14 cellular contexts compared by ENCODE assay signal in the genomic region with DNA sequence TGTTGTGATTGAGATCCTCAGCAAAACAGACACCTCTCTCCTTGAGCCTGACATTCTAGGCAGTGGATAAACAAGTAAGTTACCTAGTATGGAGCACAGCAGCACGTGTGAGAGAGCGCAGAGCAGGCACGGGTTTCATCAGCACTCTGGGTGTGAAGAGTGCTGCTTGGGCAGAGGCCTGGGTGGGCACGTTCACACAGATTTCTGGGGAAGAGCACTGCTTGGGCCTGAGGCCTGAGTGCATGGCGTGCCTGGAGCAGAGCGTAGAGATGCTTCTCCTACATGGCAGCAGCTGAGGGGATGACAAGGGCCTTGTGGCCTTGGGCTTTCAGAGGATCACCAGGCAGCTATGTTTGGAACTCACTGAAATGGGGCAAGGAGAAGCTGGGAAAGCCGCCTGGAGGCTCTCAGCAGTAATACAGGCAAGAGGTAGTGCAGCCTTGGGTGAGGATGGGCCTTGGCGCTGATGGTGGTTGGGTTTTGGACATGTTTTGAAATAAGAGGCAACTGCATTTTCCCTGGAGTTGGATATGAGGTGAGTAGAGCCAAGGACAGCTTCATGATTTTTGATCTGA. TPM values are rescaled to one million over a fixed set of nuclear protein-coding genes. Genes with fewer than 3 reads are reported as not detected.
DNase-seq lines count a peak whose midpoint lies in the region; ATAC-seq, FAIRE-seq and TF ChIP-seq lines count a peak whose summit lies in the region.
"Had no signal": no experiment of that assay in that cellular context is flagged by ENCODE, and none has a peak within 500 bp of the region (broad histone marks: within the 10 kb centered on the region; RNA-seq: fewer than 3 reads in every experiment).

No MANE protein-coding gene starts in this region.

- H3K27me3 Mint-ChIP-seq in stimulated activated naive CD8-positive, alpha-beta T cell treated with anti-CD3 and anti-CD28 coated beads, Interleukin-15, Interleukin-2, amounts not matched to agents 100 ng/mL and 50 ng/mL, for 24 hours, result no peaks in the 10 kb centered on the region
- no peaks in the 10 kb centered on the region for H3K27me3 Mint-ChIP-seq in T-cell

- H3K4me1 ChIP-seq in GM12878 (ENCODE audit: control insufficient read depth, insufficient read depth, low read length), result no peaks in the 10 kb centered on the region
- H3K4me1 ChIP-seq in transverse colon, result peaks cover 0 to 7% (median 0%) of the 10 kb centered on the region in 4 donors
- H3K4me1 ChIP-seq: SJCRH30 had no signal

- TF ChIP-seq CTCF in GM12878 (IDR thresholded peaks at IDR 0.05 in 2 of 3, conservative IDR thresholded peaks at IDR 0.05 in 1 of 3; ENCODE audit: control insufficient read depth in 2 of 3, extremely low read depth in 1 of 3, insufficient read depth in 1 of 3, low read depth in 3 of 3, low read length in 3 of 3) (0 out of 6 replicates have a peak, but pooled peaks of 1 of the 3 experiments have one; percentile 12), transverse colon (IDR thresholded peaks at IDR 0.05) (no peak)

- TF ChIP-seq POLR2A in GM12878 (IDR thresholded peaks at IDR 0.05; ENCODE audit: low read depth, low read length) (0 out of 2 replicates have a peak, but pooled peaks have one; percentile 25), transverse colon (IDR thresholded peaks at IDR 0.05) (no peak)

- no peaks in the 10 kb centered on the region for H4K20me1 ChIP-seq in GM12878 (ENCODE audit: control insufficient read depth, insufficient read depth)

- H3K79me2 ChIP-seq in GM12878 (ENCODE audit: control insufficient read depth, insufficient read depth, low read length), result no peaks in the 10 kb centered on the region

- intact Hi-C loops in GM12878 (cut with micrococcal nuclease; ENCODE audit: unreplicated experiment), result no loop called here
- intact Hi-C loops in transverse colon (cut with DNase I; ENCODE audit: low total_unique reads), result no loop called here

- H3K9me3 ChIP-seq in GM12878 (replicated peaks; ENCODE audit: control insufficient read depth, insufficient read depth, low read length), result no peaks in the 10 kb centered on the region
- no peaks in the 10 kb centered on the region for H3K9me3 ChIP-seq in transverse colon
- H3K9me3 ChIP-seq: SJCRH30 had no signal

- CTCF ChIA-PET in GM12878 (lab: Yijun Ruan, JAX), result no interaction called here
- CTCF ChIA-PET in T-cell (lab: Charles Lee), result no interaction called here

- ATAC-seq in stimulated activated naive CD8-positive, alpha-beta T cell treated with anti-CD3 and anti-CD28 coated beads, Interleukin-15, Interleukin-2, amounts not matched to agents 100 U/mL and 50 U/mL, for 24 hours, result no peak
- ATAC-seq in GM12878, result 0 out of 3 replicates have a peak, but pooled peaks have one; percentile 30
- no peak for ATAC-seq in T-cell (replicated peaks in 1 of 4)
- no peak for ATAC-seq in HG02571 (IDR thresholded peaks at IDR 0.05; ENCODE audit: unreplicated experiment)

- TF ChIP-seq RAD21 in GM12878 (IDR thresholded peaks at IDR 0.05; ENCODE audit: insufficient read depth, low read depth, low read length), result no peak

- no peak overlapping the region for H3K4me3 ChIP-seq in GM12878
- no peak overlapping the region for H3K4me3 ChIP-seq in transverse colon
- H3K4me3 ChIP-seq: SJCRH30 had no signal

- H3K27me3 ChIP-seq in GM12878 (replicated peaks in 1 of 2; ENCODE audit: control insufficient read depth in 2 of 2, insufficient read depth in 2 of 2, low read length in 1 of 2) (no peaks in the 10 kb centered on the region), transverse colon (no peaks in the 10 kb centered on the region)
- H3K27me3 ChIP-seq: SJCRH30 had no signal

- H3K9ac ChIP-seq in GM12878 (ENCODE audit: control insufficient read depth, insufficient read depth, low read length), result no peak overlapping the region

- H2AFZ ChIP-seq in GM12878 (ENCODE audit: control insufficient read depth, low read depth, low read length), result no peak overlapping the region

- H3K4me1 Mint-ChIP-seq in stimulated activated naive CD8-positive, alpha-beta T cell treated with anti-CD3 and anti-CD28 coated beads, Interleukin-15, Interleukin-2, amounts not matched to agents 100 ng/mL and 50 ng/mL, for 24 hours (ENCODE audit: low read depth), result peaks cover 3% of the 10 kb centered on the region
- H3K4me1 Mint-ChIP-seq in T-cell, result peaks cover 3 to 6% (median 4%) of the 10 kb centered on the region in 3 donors

- POLR2A ChIA-PET in GM12878 (lab: Charles Lee), result no interaction called here
- POLR2A ChIA-PET in T-cell (lab: Charles Lee), result no interaction called here

- DNase-seq in stimulated activated naive CD8-positive, alpha-beta T cell treated with anti-CD3 and anti-CD28 coated beads, Interleukin-15, Interleukin-2, amounts not matched to agents 100 U/mL and 50 U/mL, for 24 hours, result no peak
- no peak for DNase-seq in GM12878 (ENCODE audit: low read depth, low spot score)
- DNase-seq in islet precursor cell, result peak; percentile 59
- DNase-seq in transverse colon, result no peak
- DNase-seq in T-cell, result no peak
- no peak for DNase-seq in NCI-H82 treated with DMSO at 0.1 percent for 48 hours (lab: John Stamatoyannopoulos, UW; ENCODE audit: unreplicated experiment)
- DNase-seq: activated CD4-positive, CD25-positive, alpha-beta regulatory T cell; cerebellar nuclear complex; GF-D8; SJCRH30; stimulated activated CD4-positive, alpha-beta T cell treated with anti-CD3 and anti-CD28 coated beads, Interleukin-12 subunit alpha, Interleukin-12 subunit beta, amount 100 ng/mL, for 4 hours had no signal

- peaks cover 60% of the 10 kb centered on the region for H3K36me3 Mint-ChIP-seq in stimulated activated naive CD8-positive, alpha-beta T cell treated with anti-CD3 and anti-CD28 coated beads, Interleukin-15, Interleukin-2, amounts not matched to agents 100 ng/mL and 50 ng/mL, for 24 hours (ENCODE audit: low read depth)
- peaks cover 37% of the 10 kb centered on the region for H3K36me3 Mint-ChIP-seq in T-cell

- SMC1A ChIA-PET in GM12878 (lab: Charles Lee; ENCODE audit: uncharacterized antibody, unreplicated experiment), result no interaction called here

- H3K36me3 ChIP-seq in GM12878 (ENCODE audit: control insufficient read depth in 2 of 2, insufficient read depth in 2 of 2, low read length in 1 of 2), result peaks cover 20 to 27% of the 10 kb centered on the region in 2 experiments
- H3K36me3 ChIP-seq in transverse colon, result peaks cover 0 to 23% (median 9%) of the 10 kb centered on the region in 4 donors

- in situ Hi-C loops in GM12878 (cut with MboI) (no loop called here), transverse colon (cut with MboI; ENCODE audit: low pct_ligation_motif_present in 1 of 4, low pct_unique_long_range_greater_than_20kb in 1 of 4, low sequenced_read_pairs in 3 of 4) (loop anchor here in 2 of 4 donors (5.0 to 10.0 kb wide), 2 partner anchors 42 to 50 kb away; no protein-coding TSS in a partner anchor)

- 88% methylated on average over 8 of the region's 8 CpGs for WGBS in GM12878 (ENCODE audit: insufficient coverage, insufficient replicate concordance, low lambda C conversion rate, missing lambda C conversion rate)
- WGBS in transverse colon (ENCODE audit: low coverage in 1 of 2), 2 donors, result 82 to 100% methylated on average over 2 to 8 of the region's 8 CpGs

- RAD21 ChIA-PET in GM12878 (lab: Charles Lee; ENCODE audit: unreplicated experiment), result no interaction called here

- H3K4me2 ChIP-seq in GM12878 (ENCODE audit: control insufficient read depth, insufficient read depth), result no peak overlapping the region

- no peaks in the 10 kb centered on the region for H3K9me3 Mint-ChIP-seq in stimulated activated naive CD8-positive, alpha-beta T cell treated with anti-CD3 and anti-CD28 coated beads, Interleukin-15, Interleukin-2, amounts not matched to agents 100 ng/mL and 50 ng/mL, for 24 hours
- no peaks in the 10 kb centered on the region for H3K9me3 Mint-ChIP-seq in T-cell
- H3K9me3 Mint-ChIP-seq: activated T-helper 2 cell treated with anti-CD3 and anti-CD28 coated beads, Interferon-gamma antibody, Interleukin-2, Interleukin-4, amounts not matched to agents 10 μg/mL and 5 μg/mL and 100 μg/mL, durations not matched to agents 14 hours and 24 hours and 36 hours had no signal

- peak overlapping the region; percentile 36 for H3K27ac Mint-ChIP-seq in stimulated activated naive CD8-positive, alpha-beta T cell treated with anti-CD3 and anti-CD28 coated beads, Interleukin-15, Interleukin-2, amounts not matched to agents 100 ng/mL and 50 ng/mL, for 24 hours
- H3K27ac Mint-ChIP-seq in T-cell, result peak overlapping the region in 1 of 2 donors; percentile 43
- H3K27ac Mint-ChIP-seq: activated T-helper 2 cell treated with anti-CD3 and anti-CD28 coated beads, Interferon-gamma antibody, Interleukin-2, Interleukin-4, amounts not matched to agents 10 μg/mL and 5 μg/mL and 100 μg/mL, durations not matched to agents 14 hours and 24 hours and 36 hours had no signal

- no peak for FAIRE-seq in GM12878 (lab: Jason Lieb, UNC)

- H3K27ac ChIP-seq in GM12878 (ENCODE audit: control insufficient read depth, insufficient read depth) (no peak overlapping the region), transverse colon (no peak overlapping the region)
- H3K27ac ChIP-seq: SJCRH30 had no signal

- no peak for TF ChIP-seq EP300 in GM12878 (IDR thresholded peaks at IDR 0.05; ENCODE audit: borderline replicate concordance in 1 of 2, control insufficient read depth in 1 of 2, low read depth in 2 of 2, low read length in 2 of 2)
- no peak for TF ChIP-seq EP300 in transverse colon (IDR thresholded peaks at IDR 0.05; ENCODE audit: low read depth)

- no TSS peak for BruUV-seq in GM12878 (replicated peaks; lab: Mats Ljungman, UMichigan)

- H3K4me3 Mint-ChIP-seq in stimulated activated naive CD8-positive, alpha-beta T cell treated with anti-CD3 and anti-CD28 coated beads, Interleukin-15, Interleukin-2, amounts not matched to agents 100 ng/mL and 50 ng/mL, for 24 hours, result no peak overlapping the region
- no peak overlapping the region for H3K4me3 Mint-ChIP-seq in T-cell

RNA-seq across cellular contexts. Expression of a gene that starts 17.6 kb away (rescaled TPM):
- 5.2 and 8.1 TPM in 2 replicates for total RNA-seq in GM12878 (2013; cell fraction: nucleolus; rRNA removed)
- total RNA-seq in GM12878 (2014; rRNA removed), result 2.0 and 5.2 TPM in 2 replicates
- total RNA-seq in GM12878 (2014; rRNA removed; fragmentation: Illumina TruSeq; extraction: Trizol), result 0.37 and 0.40 TPM in 2 replicates
- 3.6 and 5.5 TPM in 2 replicates for total RNA-seq in GM12878 (2021)
- polyA plus RNA-seq in GM12878 (2011; ENCODE audit: low read depth), result 4.6 TPM
- 4.9 and 6.1 TPM in 2 replicates for polyA plus RNA-seq in GM12878 (2011; rRNA removed)
- 8.2 and 14.3 TPM in 2 replicates for polyA plus RNA-seq in GM12878 (2011; cell fraction: cytosol; rRNA removed)
- polyA plus RNA-seq in GM12878 (2011; cell fraction: nucleus; rRNA removed), result 21.1 and 21.6 TPM in 2 replicates
- polyA plus RNA-seq in GM12878 (2012), result 8.6 and 8.9 TPM in 2 replicates
- 0.46 TPM in 1 of 2 replicates, not detected in the other for polyA plus RNA-seq in GM12878 (2014; fragmentation: Illumina TruSeq; extraction: Trizol)
- polyA plus RNA-seq in GM12878 (2014; fragmentation: Nextera tagmentation; extraction: Ambion mirVana), result under 1 TPM; 0.48 to 0.90 TPM
- 2.8 and 9.0 TPM in 2 replicates for polyA plus RNA-seq in GM12878 (2014; rRNA removed)
- 1 to 10 TPM; 2.6 to 3.3 TPM for polyA plus RNA-seq in GM12878 (2016; fragmentation: Nextera tagmentation; extraction: Ambion mirVana)
- polyA minus RNA-seq in GM12878 (2011; rRNA and poly(A)+ RNA removed), result 2.3 and 12.2 TPM in 2 replicates
- polyA minus RNA-seq in GM12878 (2011; cell fraction: cytosol; rRNA and poly(A)+ RNA removed), result 5.2 and 7.7 TPM in 2 replicates
- 1.7 and 4.3 TPM in 2 replicates for polyA minus RNA-seq in GM12878 (2011; cell fraction: nucleus; rRNA and poly(A)+ RNA removed)
- total RNA-seq in transverse colon, result 1,000 to 10,000 TPM in 3 of 4 donors, 100 to 1,000 TPM in 1; 504 to 5,877 (median 3,263) TPM
- total RNA-seq in T-cell, result 1 to 10 TPM; 4.7 to 7.6 (median 6.6) TPM

RNA-seq across cellular contexts. Expression of a gene that starts 23.9 kb away (rescaled TPM):
- total RNA-seq in GM12878 (2013; cell fraction: nucleolus; rRNA removed), result 23.5 and 27.2 TPM in 2 replicates
- total RNA-seq in GM12878 (2014; rRNA removed) (13.5 and 18.2 TPM in 2 replicates), GM12878 (2014; rRNA removed; fragmentation: Illumina TruSeq; extraction: Trizol) (3.7 and 4.7 TPM in 2 replicates), GM12878 (2021) (15.6 and 17.9 TPM in 2 replicates), transverse colon (10 to 100 TPM; 12.2 to 38.2 (median 14.1) TPM), T-cell (10 to 100 TPM; 10.0 to 20.3 (median 17.6) TPM)
- 2.0 TPM for polyA plus RNA-seq in GM12878 (2011; ENCODE audit: low read depth)
- polyA plus RNA-seq in GM12878 (2011; rRNA removed) (2.4 and 5.1 TPM in 2 replicates), GM12878 (2014; fragmentation: Illumina TruSeq; extraction: Trizol) (0.46 and 1.4 TPM in 2 replicates), GM12878 (2014; fragmentation: Nextera tagmentation; extraction: Ambion mirVana) (under 1 TPM; 0.11 to 0.38 TPM), GM12878 (2014; rRNA removed) (17.6 and 20.4 TPM in 2 replicates), GM12878 (2016; fragmentation: Nextera tagmentation; extraction: Ambion mirVana) (10 to 100 TPM; 19.8 to 21.9 TPM)
- polyA plus RNA-seq in GM12878 (2011; cell fraction: cytosol; rRNA removed), result 9.0 and 16.6 TPM in 2 replicates
- polyA plus RNA-seq in GM12878 (2011; cell fraction: nucleus; rRNA removed), result 49.7 and 52.9 TPM in 2 replicates
- polyA plus RNA-seq in GM12878 (2012), result 5.6 and 7.1 TPM in 2 replicates
- 3.9 and 9.5 TPM in 2 replicates for polyA minus RNA-seq in GM12878 (2011; rRNA and poly(A)+ RNA removed)
- polyA minus RNA-seq in GM12878 (2011; cell fraction: cytosol; rRNA and poly(A)+ RNA removed), result 4.0 and 4.1 TPM in 2 replicates
- 15.0 and 25.7 TPM in 2 replicates for polyA minus RNA-seq in GM12878 (2011; cell fraction: nucleus; rRNA and poly(A)+ RNA removed)

RNA-seq across cellular contexts. Expression of a gene that starts 57.4 kb away (rescaled TPM):
- total RNA-seq in GM12878 (2013; cell fraction: nucleolus; rRNA removed), result 22.8 and 25.0 TPM in 2 replicates
- total RNA-seq in GM12878 (2014; rRNA removed) (17.5 and 18.5 TPM in 2 replicates), GM12878 (2014; rRNA removed; fragmentation: Illumina TruSeq; extraction: Trizol) (22.9 and 23.8 TPM in 2 replicates), GM12878 (2021) (21.4 and 22.7 TPM in 2 replicates), transverse colon (10 to 100 TPM; 10.8 to 26.3 (median 23.9) TPM), T-cell (10 to 100 TPM; 28.2 to 36.3 (median 31.1) TPM)
- 12.5 TPM for polyA plus RNA-seq in GM12878 (2011; ENCODE audit: low read depth)
- polyA plus RNA-seq in GM12878 (2011; rRNA removed) (10.2 and 14.2 TPM in 2 replicates), GM12878 (2014; fragmentation: Illumina TruSeq; extraction: Trizol) (25.9 and 33.9 TPM in 2 replicates), GM12878 (2014; fragmentation: Nextera tagmentation; extraction: Ambion mirVana) (10 to 100 TPM in 1 of 2 experiments, 1 to 10 TPM in 1; 9.9 to 10.9 TPM), GM12878 (2014; rRNA removed) (13.1 and 13.5 TPM in 2 replicates), GM12878 (2016; fragmentation: Nextera tagmentation; extraction: Ambion mirVana) (10 to 100 TPM; 25.7 to 30.5 TPM)
- polyA plus RNA-seq in GM12878 (2011; cell fraction: cytosol; rRNA removed), result 6.2 and 8.1 TPM in 2 replicates
- polyA plus RNA-seq in GM12878 (2011; cell fraction: nucleus; rRNA removed), result 7.8 and 10.2 TPM in 2 replicates
- polyA plus RNA-seq in GM12878 (2012), result 12.0 and 13.3 TPM in 2 replicates
- 9.0 and 10.8 TPM in 2 replicates for polyA minus RNA-seq in GM12878 (2011; rRNA and poly(A)+ RNA removed)
- polyA minus RNA-seq in GM12878 (2011; cell fraction: cytosol; rRNA and poly(A)+ RNA removed), result 6.1 and 6.8 TPM in 2 replicates
- polyA minus RNA-seq in GM12878 (2011; cell fraction: nucleus; rRNA and poly(A)+ RNA removed), result 4.8 and 8.7 TPM in 2 replicates

RNA-seq across cellular contexts. Expression of a gene that starts 57.7 kb away (rescaled TPM):
- 21.6 and 28.1 TPM in 2 replicates for total RNA-seq in GM12878 (2013; cell fraction: nucleolus; rRNA removed)
- total RNA-seq in GM12878 (2014; rRNA removed) (23.7 and 37.3 TPM in 2 replicates), GM12878 (2014; rRNA removed; fragmentation: Illumina TruSeq; extraction: Trizol) (22.7 and 24.2 TPM in 2 replicates), GM12878 (2021) (29.0 and 34.7 TPM in 2 replicates), transverse colon (10 to 100 TPM in 2 of 4 donors, 1 to 10 TPM in 1, not detected in 1; 1.5 to 17.1 (median 15.2) TPM), T-cell (10 to 100 TPM; 17.7 to 27.5 (median 22.3) TPM)
- 11.5 TPM for polyA plus RNA-seq in GM12878 (2011; ENCODE audit: low read depth)
- polyA plus RNA-seq in GM12878 (2011; rRNA removed) (20.5 and 29.0 TPM in 2 replicates), GM12878 (2014; fragmentation: Illumina TruSeq; extraction: Trizol) (27.4 and 30.6 TPM in 2 replicates), GM12878 (2014; fragmentation: Nextera tagmentation; extraction: Ambion mirVana) (10 to 100 TPM in 1 of 2 experiments, 1 to 10 TPM in 1; 6.1 to 11.3 TPM), GM12878 (2014; rRNA removed) (32.8 and 33.7 TPM in 2 replicates), GM12878 (2016; fragmentation: Nextera tagmentation; extraction: Ambion mirVana) (10 to 100 TPM; 67.6 to 69.5 TPM)
- 15.1 and 16.3 TPM in 2 replicates for polyA plus RNA-seq in GM12878 (2011; cell fraction: cytosol; rRNA removed)
- polyA plus RNA-seq in GM12878 (2011; cell fraction: nucleus; rRNA removed), result 7.8 and 9.0 TPM in 2 replicates
- polyA plus RNA-seq in GM12878 (2012), result 34.8 and 40.5 TPM in 2 replicates
- 5.6 and 7.1 TPM in 2 replicates for polyA minus RNA-seq in GM12878 (2011; rRNA and poly(A)+ RNA removed)
- polyA minus RNA-seq in GM12878 (2011; cell fraction: cytosol; rRNA and poly(A)+ RNA removed), result 2.7 and 3.8 TPM in 2 replicates
- 8.0 and 13.8 TPM in 2 replicates for polyA minus RNA-seq in GM12878 (2011; cell fraction: nucleus; rRNA and poly(A)+ RNA removed)

Comparison
In these comparisons a context has a peak if more than half of its experiments do, and no peak if none do; other contexts are left out.
1. RNA of a gene that starts 17.6 kb away (total RNA-seq): 504 to 5,877 TPM in transverse colon; 4.7 to 7.6 TPM in T-cell and 0.37 to 8.1 TPM in GM12878; every median in the first group is over 10 times any median in the second.